Comparison of ENCODE assay signal across 11 cellular contexts in genomic region chr12:18222699-18223098, GRCh38. TPM values are rescaled to one million over a fixed set of nuclear protein-coding genes. Genes with fewer than 3 reads are reported as not detected.
"Had no signal": no experiment of that assay in that cellular context is flagged by ENCODE, and none has a peak within 500 bp of the region (broad histone marks: within the 10 kb centered on the region; RNA-seq: fewer than 3 reads in every experiment).

No MANE protein-coding gene starts in this region.

- H3K36me3 ChIP-seq: HAP-1 had no signal

- DNase-seq: GM23248, GOT3, H7, HFFc6, IMR-90 had no signal

- ATAC-seq: HCT116, K562 had no signal

- H3K4me3 Mint-ChIP-seq: HFFc6 had no signal

- H3K27ac Mint-ChIP-seq: HFFc6 had no signal

- FAIRE-seq: K562 had no signal

- H3K9me3 ChIP-seq: HAP-1 had no signal

- H3K4me3 ChIP-seq: GM23248, HAP-1, K562 had no signal

- H3K9me3 Mint-ChIP-seq: HFFc6 had no signal

- H3K27ac ChIP-seq: GM23248, HL-60 had no signal

RNA-seq across cellular contexts. Expression of gene PIK3C2G, which starts 38.6 kb away (rescaled TPM):
- total RNA-seq: GM23248, H4, H7, HFFc6, HT1080, IMR-90, K562 had no signal
- polyA plus RNA-seq: GM23248, IMR-90, K562 had no signal
